In genomic region chr7:106151459-106152312, GRCh38 we compare ENCODE assay signal across 20 cellular contexts.
"Had no signal": no experiment of that assay in that cellular context is flagged by ENCODE, and none has a peak within 500 bp of the region (broad histone marks: within the 10 kb centered on the region; RNA-seq: fewer than 3 reads in every experiment).

No MANE protein-coding gene starts in this region.

- H3K9me3 Mint-ChIP-seq: effector memory CD8-positive, alpha-beta T cell; natural killer cell; stimulated activated effector memory CD8-positive, alpha-beta T cell treated with anti-CD3 and anti-CD28 coated beads, Interleukin-12 subunit alpha, Interleukin-12 subunit beta, amount 100 ng/mL, for 72 hours; type B pancreatic cell had no signal

- H3K4me1 Mint-ChIP-seq: stimulated activated effector memory CD8-positive, alpha-beta T cell treated with anti-CD3 and anti-CD28 coated beads, Interleukin-12 subunit alpha, Interleukin-12 subunit beta, amount 100 ng/mL, for 72 hours had no signal

- H3K4me3 Mint-ChIP-seq: activated CD8-positive, alpha-beta T cell treated with anti-CD3 and anti-CD28 coated beads, Interleukin-2, amount 10 ng/mL, durations not matched to agents 7 days and 5 days; activated naive CD8-positive, alpha-beta T cell; effector memory CD8-positive, alpha-beta T cell; natural killer cell; stimulated activated effector memory CD8-positive, alpha-beta T cell treated with anti-CD3 and anti-CD28 coated beads, Interleukin-12 subunit alpha, Interleukin-12 subunit beta, amount 100 ng/mL, for 72 hours; type B pancreatic cell had no signal

- H3K36me3 ChIP-seq: colonic mucosa, esophagus muscularis mucosa, prostate gland, thoracic aorta, vagina had no signal

- H3K36me3 Mint-ChIP-seq: activated naive CD8-positive, alpha-beta T cell; natural killer cell; stimulated activated effector memory CD8-positive, alpha-beta T cell treated with anti-CD3 and anti-CD28 coated beads, Interleukin-12 subunit alpha, Interleukin-12 subunit beta, amount 100 ng/mL, for 72 hours; type B pancreatic cell had no signal

- H3K4me1 ChIP-seq: colonic mucosa, prostate gland had no signal

- ATAC-seq: activated CD8-positive, alpha-beta T cell treated with anti-CD3 and anti-CD28 coated beads, Interleukin-2, amount 10 ng/mL, durations not matched to agents 7 days and 5 days; effector memory CD8-positive, alpha-beta T cell; left lobe of liver; natural killer cell; stimulated activated effector memory CD8-positive, alpha-beta T cell treated with anti-CD3 and anti-CD28 coated beads, Interleukin-12 subunit alpha, Interleukin-12 subunit beta, amount 100 ng/mL, for 72 hours had no signal

- H3K4me3 ChIP-seq: colonic mucosa, dorsolateral prefrontal cortex, esophagus muscularis mucosa, lung, prostate gland, thoracic aorta, vagina had no signal

- H3K27me3 ChIP-seq: colonic mucosa, dorsolateral prefrontal cortex, esophagus muscularis mucosa, vagina had no signal

- H3K27ac ChIP-seq: colonic mucosa, dorsolateral prefrontal cortex, esophagus muscularis mucosa, prostate gland, thoracic aorta, vagina had no signal

- H3K9me3 ChIP-seq: colonic mucosa, esophagus muscularis mucosa, prostate gland, thoracic aorta, vagina had no signal

- DNase-seq: activated CD4-positive, alpha-beta T cell treated with anti-CD3 and anti-CD28 coated beads for 1 hour; activated CD4-positive, alpha-beta T cell treated with anti-CD3 and anti-CD28 coated beads, Interleukin-2, amount 50 U/mL, for 1 hour; activated CD8-positive, alpha-beta T cell treated with anti-CD3 and anti-CD28 coated beads, Interleukin-2, amount 10 ng/mL, durations not matched to agents 7 days and 5 days; activated gamma-delta T cell treated with Interleukin-2 at 50 U/mL for 16 hours; amniotic stem cell; colonic mucosa; dorsolateral prefrontal cortex; effector memory CD8-positive, alpha-beta T cell; natural killer cell; stimulated activated CD4-positive, alpha-beta T cell treated with anti-CD3 and anti-CD28 coated beads, Interleukin-12 subunit alpha, Interleukin-12 subunit beta, amount 100 ng/mL, for 4 hours; T-helper 1 cell had no signal
